In genomic region chr11:36073411-36074203, GRCh38 we compare ENCODE assay signal across 10 cellular contexts.
DNase-seq lines count a peak whose midpoint lies in the region; ATAC-seq and TF ChIP-seq lines count a peak whose summit lies in the region.
"Had no signal": no experiment of that assay in that cellular context is flagged by ENCODE, and none has a peak within 500 bp of the region (broad histone marks: within the 10 kb centered on the region; RNA-seq: fewer than 3 reads in every experiment).

No MANE protein-coding gene starts in this region.

- DNase-seq in HCEC 1CT (peak; percentile 91), adipocyte (ENCODE audit: low read depth) (peak; percentile 76), heart left ventricle (peak; percentile 43 to 65 (median 47)), putamen (ENCODE audit: low spot score) (peak; percentile 80), HT-29 (ENCODE audit: low spot score) (no peak)
- no peak for DNase-seq in naive thymus-derived CD8-positive, alpha-beta T cell
- DNase-seq: activated CD8-positive, alpha-beta memory T cell treated with anti-CD3 and anti-CD28 coated beads, Interleukin-2, amount 10 ng/mL, durations not matched to agents 7 days and 5 days; kidney glomerular epithelial cell had no signal

- H3K27me3 Mint-ChIP-seq in naive thymus-derived CD8-positive, alpha-beta T cell, result peaks cover 5 to 53% (median 11%) of the 10 kb centered on the region in 5 donors

- H3K27ac Mint-ChIP-seq in naive thymus-derived CD8-positive, alpha-beta T cell, result no peak overlapping the region
- H3K27ac Mint-ChIP-seq: activated CD8-positive, alpha-beta memory T cell treated with anti-CD3 and anti-CD28 coated beads, Interleukin-2, amount 10 ng/mL, durations not matched to agents 7 days and 5 days had no signal

- intact Hi-C loops in heart left ventricle (cut with DNase I), result no loop called here

- H3K36me3 ChIP-seq in adipocyte (ENCODE audit: control insufficient read depth, insufficient read depth, low read length, severe bottlenecking) (no peaks in the 10 kb centered on the region), heart left ventricle (no peaks in the 10 kb centered on the region)

- peak overlapping the region in 5 of 12 donors; percentile 6 to 47 (median 19) for H3K27ac ChIP-seq in heart left ventricle

- ATAC-seq in heart left ventricle (peak; percentile 77 to 95 (median 90)), GM21528 (IDR thresholded peaks at IDR 0.05; ENCODE audit: low FRiP score, unreplicated experiment) (no peak), HG03175 (IDR thresholded peaks at IDR 0.05; ENCODE audit: unreplicated experiment) (no peak)
- ATAC-seq in naive thymus-derived CD8-positive, alpha-beta T cell, result no peak
- ATAC-seq: activated CD8-positive, alpha-beta memory T cell treated with anti-CD3 and anti-CD28 coated beads, Interleukin-2, amount 10 ng/mL, durations not matched to agents 7 days and 5 days had no signal

- no peak overlapping the region for H3K9ac ChIP-seq in adipocyte (ENCODE audit: low read length)

- POLR2A ChIA-PET in naive thymus-derived CD8-positive, alpha-beta T cell (lab: Charles Lee), result no interaction called here

- no peaks in the 10 kb centered on the region for H3K27me3 ChIP-seq in adipocyte (replicated peaks; ENCODE audit: control insufficient read depth, insufficient read depth, low read length)
- H3K27me3 ChIP-seq in heart left ventricle, result no peaks in the 10 kb centered on the region

- H3K4me1 Mint-ChIP-seq in naive thymus-derived CD8-positive, alpha-beta T cell, result no peaks in the 10 kb centered on the region
- H3K4me1 Mint-ChIP-seq: activated CD8-positive, alpha-beta memory T cell treated with anti-CD3 and anti-CD28 coated beads, Interleukin-2, amount 10 ng/mL, durations not matched to agents 7 days and 5 days had no signal

- WGBS in heart left ventricle, 4 donors, result 45 to 54% (median 48%) methylated on average over 9 of the region's 9 CpGs

- no peak for TF ChIP-seq POLR2A in heart left ventricle (IDR thresholded peaks at IDR 0.05)

- peaks cover 3% of the 10 kb centered on the region for H3K9me3 ChIP-seq in adipocyte (ENCODE audit: control insufficient read depth, low read length)
- peaks cover 0 to 10% (median 0%) of the 10 kb centered on the region in 12 donors for H3K9me3 ChIP-seq in heart left ventricle

- no peak overlapping the region for H3K4me3 ChIP-seq in adipocyte (ENCODE audit: low read length)
- no peak overlapping the region for H3K4me3 ChIP-seq in heart left ventricle

- H3K4me1 ChIP-seq in adipocyte (ENCODE audit: control insufficient read depth, insufficient read depth, low read length) (peaks cover 33% of the 10 kb centered on the region), heart left ventricle (peaks cover 0 to 29% (median 5%) of the 10 kb centered on the region in 12 donors)

- H3K36me3 Mint-ChIP-seq in naive thymus-derived CD8-positive, alpha-beta T cell, result no peaks in the 10 kb centered on the region
- H3K36me3 Mint-ChIP-seq: activated CD8-positive, alpha-beta memory T cell treated with anti-CD3 and anti-CD28 coated beads, Interleukin-2, amount 10 ng/mL, durations not matched to agents 7 days and 5 days had no signal

- peaks cover 0 to 4% (median 0%) of the 10 kb centered on the region in 9 donors for H3K9me3 Mint-ChIP-seq in naive thymus-derived CD8-positive, alpha-beta T cell

- TF ChIP-seq CTCF in heart left ventricle (IDR thresholded peaks at IDR 0.05), result no peak

- no peak overlapping the region for H3K4me3 Mint-ChIP-seq in naive thymus-derived CD8-positive, alpha-beta T cell
- H3K4me3 Mint-ChIP-seq: activated CD8-positive, alpha-beta memory T cell treated with anti-CD3 and anti-CD28 coated beads, Interleukin-2, amount 10 ng/mL, durations not matched to agents 7 days and 5 days had no signal

Comparison
In these comparisons a context has a peak if more than half of its experiments do, and no peak if none do; other contexts are left out.
1. DNase-seq: peak in HCEC 1CT (single experiment), adipocyte (single experiment), heart left ventricle (5 of 5) and putamen (single experiment); none in HT-29 (single experiment) and naive thymus-derived CD8-positive, alpha-beta T cell (0 of 10).
2. ATAC-seq: peak in heart left ventricle (4 of 4); none in naive thymus-derived CD8-positive, alpha-beta T cell (0 of 2), GM21528 (single experiment) and HG03175 (single experiment).